10 cellular contexts compared by ENCODE assay signal in genomic region chr9:109109962-109110325, GRCh38. TPM values are rescaled to one million over a fixed set of nuclear protein-coding genes. Genes with fewer than 3 reads are reported as not detected.
DNase-seq lines count a peak whose midpoint lies in the region; ATAC-seq, FAIRE-seq and TF ChIP-seq lines count a peak whose summit lies in the region.
"Had no signal": no experiment of that assay in that cellular context is flagged by ENCODE, and none has a peak within 500 bp of the region (broad histone marks: within the 10 kb centered on the region; RNA-seq: fewer than 3 reads in every experiment).

No MANE protein-coding gene starts in this region.

- TF ChIP-seq POLR2A in upper lobe of left lung (IDR thresholded peaks at IDR 0.05) = no peak

- H3K9me3 ChIP-seq in astrocyte (ENCODE audit: insufficient read depth, low read depth, low read length) (no peaks in the 10 kb centered on the region), lower lobe of right lung (no peaks in the 10 kb centered on the region), upper lobe of left lung (no peaks in the 10 kb centered on the region)

- peaks cover 0 to 20% of the 10 kb centered on the region in 2 donors for H3K36me3 Mint-ChIP-seq in activated naive CD4-positive, alpha-beta T cell treated with anti-CD3 and anti-CD28 coated beads, Interleukin-2, amount 50 U/mL, for 72 hours
- peaks cover 3% of the 10 kb centered on the region for H3K36me3 Mint-ChIP-seq in astrocyte (ENCODE audit: low read depth, unreplicated experiment)

- FAIRE-seq in astrocyte (lab: Jason Lieb, UNC) = no peak

- ATAC-seq in activated naive CD4-positive, alpha-beta T cell treated with anti-CD3 and anti-CD28 coated beads, Interleukin-2, amount 50 U/mL, for 72 hours = no peak
- peak; percentile 35 to 42 for ATAC-seq in lower lobe of right lung
- no peak for ATAC-seq in upper lobe of left lung (ENCODE audit: low FRiP score in 2 of 2)
- no peak for ATAC-seq in GM18868 (IDR thresholded peaks at IDR 0.05; ENCODE audit: unreplicated experiment)
- no peak for ATAC-seq in HG02970 (IDR thresholded peaks at IDR 0.05; ENCODE audit: low FRiP score, unreplicated experiment)

- H3K27me3 ChIP-seq in astrocyte (ENCODE audit: insufficient read depth, low read length) (no peaks in the 10 kb centered on the region), lower lobe of right lung (ENCODE audit: low read depth) (no peaks in the 10 kb centered on the region), upper lobe of left lung (no peaks in the 10 kb centered on the region)

- H3K4me3 ChIP-seq in astrocyte (ENCODE audit: insufficient read depth, low read depth, low read length) = peak overlapping the region; percentile 43
- H3K4me3 ChIP-seq in lower lobe of right lung = no peak overlapping the region
- H3K4me3 ChIP-seq in upper lobe of left lung = no peak overlapping the region

- TF ChIP-seq EP300 in upper lobe of left lung (IDR thresholded peaks at IDR 0.05) = peak in 1 of 4 donors; percentile 1

- H3K4me3 Mint-ChIP-seq in astrocyte (ENCODE audit: unreplicated experiment) = peak overlapping the region; percentile 61

- H3K27ac ChIP-seq in astrocyte (ENCODE audit: low read depth, low read length) = peak overlapping the region; percentile 85
- peak overlapping the region; percentile 71 for H3K27ac ChIP-seq in lower lobe of right lung
- peak overlapping the region; percentile 69 to 95 (median 76) for H3K27ac ChIP-seq in upper lobe of left lung
- H3K27ac ChIP-seq: parathyroid adenoma had no signal

- H3K27me3 Mint-ChIP-seq in astrocyte (ENCODE audit: low read depth, unreplicated experiment) = no peaks in the 10 kb centered on the region

- no peaks in the 10 kb centered on the region for H3K9me3 Mint-ChIP-seq in activated naive CD4-positive, alpha-beta T cell treated with anti-CD3 and anti-CD28 coated beads, Interleukin-2, amount 50 U/mL, for 72 hours
- H3K9me3 Mint-ChIP-seq in astrocyte (ENCODE audit: unreplicated experiment) = no peaks in the 10 kb centered on the region

- H3K4me2 ChIP-seq in astrocyte (ENCODE audit: low read length) = peak overlapping the region; percentile 81

- H3K4me1 Mint-ChIP-seq in astrocyte (ENCODE audit: low read depth, unreplicated experiment) = peaks cover 58% of the 10 kb centered on the region

- peak overlapping the region; percentile 88 to 89 for H3K27ac Mint-ChIP-seq in activated naive CD4-positive, alpha-beta T cell treated with anti-CD3 and anti-CD28 coated beads, Interleukin-2, amount 50 U/mL, for 72 hours
- H3K27ac Mint-ChIP-seq in astrocyte (ENCODE audit: unreplicated experiment) = peak overlapping the region; percentile 98

- H3K79me2 ChIP-seq in astrocyte (ENCODE audit: insufficient read depth, low read length) = peaks cover 84% of the 10 kb centered on the region

- H3K36me3 ChIP-seq in astrocyte (ENCODE audit: insufficient read depth, low read length) = peaks cover 4% of the 10 kb centered on the region
- peaks cover 11% of the 10 kb centered on the region for H3K36me3 ChIP-seq in lower lobe of right lung
- H3K36me3 ChIP-seq in upper lobe of left lung = peaks cover 0 to 9% (median 2%) of the 10 kb centered on the region in 4 donors

- TF ChIP-seq CTCF in astrocyte (IDR thresholded peaks at IDR 0.05; ENCODE audit: insufficient read depth, low read depth, low read length) = no peak
- TF ChIP-seq CTCF in lower lobe of right lung (IDR thresholded peaks at IDR 0.05) = no peak
- TF ChIP-seq CTCF in upper lobe of left lung (IDR thresholded peaks at IDR 0.05) = no peak

- intact Hi-C loops in lower lobe of right lung (cut with DNase I) = no loop called here

- no peak overlapping the region for H2AFZ ChIP-seq in astrocyte (ENCODE audit: low read depth, low read length)
- H2AFZ ChIP-seq: parathyroid adenoma had no signal

- no peak for DNase-seq in activated naive CD4-positive, alpha-beta T cell treated with anti-CD3 and anti-CD28 coated beads, Interleukin-2, amount 50 U/mL, for 72 hours (ENCODE audit: low spot score in 2 of 2)
- DNase-seq in activated naive CD4-positive, alpha-beta T cell treated with Interleukin-2 at 50 U/mL for 16 hours = no peak
- DNase-seq in astrocyte (ENCODE audit: low read depth) (peak; percentile 30), lower lobe of right lung (no peak), upper lobe of left lung (no peak), epidermal melanocyte (ENCODE audit: insufficient read length, low spot score) (no peak)
- DNase-seq: AML-193 had no signal

- H3K4me1 ChIP-seq in astrocyte (ENCODE audit: insufficient read depth, low read length) (peaks cover 34% of the 10 kb centered on the region), lower lobe of right lung (peaks cover 79% of the 10 kb centered on the region), upper lobe of left lung (peaks cover 65 to 83% (median 74%) of the 10 kb centered on the region in 4 donors)

- peaks cover 22% of the 10 kb centered on the region for H4K20me1 ChIP-seq in astrocyte (ENCODE audit: insufficient read depth, low read length)

- peak overlapping the region; percentile 69 for H3K9ac ChIP-seq in astrocyte (ENCODE audit: low read length)
- H3K9ac ChIP-seq: parathyroid adenoma had no signal

RNA-seq across cellular contexts. Expression of gene TMEM245, which starts 9.8 kb away (rescaled TPM):
- 10 to 100 TPM; 15.7 to 23.5 TPM for total RNA-seq in activated naive CD4-positive, alpha-beta T cell treated with anti-CD3 and anti-CD28 coated beads, Interleukin-2, amount 50 U/mL, for 72 hours
- total RNA-seq in astrocyte = 52.2 and 54.1 TPM in 2 replicates
- total RNA-seq in lower lobe of right lung = 85.7 TPM
- 100 to 1,000 TPM in 3 of 6 donors, 10 to 100 TPM in 3; 54.5 to 203 (median 88.7) TPM for total RNA-seq in upper lobe of left lung

RNA-seq across cellular contexts. Expression of gene FRRS1L, which starts 57.1 kb away (rescaled TPM):
- not detected for total RNA-seq in activated naive CD4-positive, alpha-beta T cell treated with anti-CD3 and anti-CD28 coated beads, Interleukin-2, amount 50 U/mL, for 72 hours
- total RNA-seq in astrocyte (0.43 and 1.1 TPM in 2 replicates), lower lobe of right lung (0.06 TPM), upper lobe of left lung (under 1 TPM in 3 of 6 donors, not detected in 3; 0.06 to 0.13 (median 0.10) TPM)

Comparison
In these comparisons a context has a peak if more than half of its experiments do, and no peak if none do; other contexts are left out.
1. ATAC-seq: peak in lower lobe of right lung (2 of 2); none in activated naive CD4-positive, alpha-beta T cell treated with anti-CD3 and anti-CD28 coated beads, Interleukin-2, amount 50 U/mL, for 72 hours (0 of 2), upper lobe of left lung (0 of 2), GM18868 (single experiment) and HG02970 (single experiment).
2. Peak in every context shown above with its lines, with median percentiles within 50 percentile points of each other: H3K27ac ChIP-seq.